In genomic region chr12:110111476-110112334, GRCh38 we compare ENCODE assay signal across 1 cellular context.
TF ChIP-seq lines count a peak whose summit lies in the region.

No MANE protein-coding gene starts in this region.

TF ChIP-seq in liver, 16 proteins besides CTCF, POLR2A, EP300 and RAD21 (continued from another document):
- TF ChIP-seq YY1 (IDR thresholded peaks at IDR 0.05) (peak; percentile 49), FOXA2 (IDR thresholded peaks at IDR 0.05) (peak; percentile 83)
